ENCODE assay signal across 25 cellular contexts in the genomic region with DNA sequence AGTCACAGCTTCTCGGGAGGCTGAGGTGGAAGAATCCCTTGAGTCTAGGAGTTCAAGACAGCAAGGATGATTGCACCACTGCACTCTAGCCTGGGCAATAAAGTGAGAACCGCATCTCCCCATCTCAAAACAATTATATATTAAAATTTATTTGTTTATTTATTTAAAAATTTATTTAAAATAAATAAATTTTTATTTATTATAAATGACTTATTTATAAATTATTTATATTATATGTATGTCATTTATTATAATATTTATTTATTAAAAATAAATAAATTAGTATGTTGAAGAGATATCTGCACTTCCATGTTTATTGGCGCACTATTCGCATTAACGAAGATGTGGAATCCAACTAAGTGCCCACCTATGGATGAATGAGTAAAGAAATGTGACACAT.
"Had no signal": no experiment of that assay in that cellular context is flagged by ENCODE, and none has a peak within 500 bp of the region (broad histone marks: within the 10 kb centered on the region; RNA-seq: fewer than 3 reads in every experiment).

No MANE protein-coding gene starts in this region.

- H3K4me3 Mint-ChIP-seq: immature natural killer cell; memory B cell; naive thymus-derived CD4-positive, alpha-beta T cell; natural killer cell treated with Interleukin-12 subunit alpha and Interleukin-12 subunit beta and Interleukin-15 and Interleukin-18, amount 100 ng/mL, for 72 hours; stimulated activated effector memory CD8-positive, alpha-beta T cell treated with anti-CD3 and anti-CD28 coated beads, Interleukin-12 subunit alpha, Interleukin-12 subunit beta, amount 100 ng/mL, for 72 hours; stimulated activated naive CD8-positive, alpha-beta T cell treated with anti-CD3 and anti-CD28 coated beads, Interleukin-15, Interleukin-2, amounts not matched to agents 100 ng/mL and 50 ng/mL, for 24 hours; type B pancreatic cell had no signal

- H3K27me3 Mint-ChIP-seq: memory B cell; naive thymus-derived CD4-positive, alpha-beta T cell; natural killer cell treated with Interleukin-12 subunit alpha and Interleukin-12 subunit beta and Interleukin-15 and Interleukin-18, amount 100 ng/mL, for 72 hours; stimulated activated naive CD8-positive, alpha-beta T cell treated with anti-CD3 and anti-CD28 coated beads, Interleukin-15, Interleukin-2, amounts not matched to agents 100 ng/mL and 50 ng/mL, for 24 hours; type B pancreatic cell had no signal

- H3K9me3 Mint-ChIP-seq: type B pancreatic cell had no signal

- DNase-seq: hypothalamus; immature natural killer cell; left ventricle myocardium inferior; midbrain; mucosa of descending colon; naive thymus-derived CD4-positive, alpha-beta T cell; ovary; retina; right cardiac atrium; sigmoid colon; small intestine; spleen; stimulated activated CD4-positive, alpha-beta T cell treated with anti-CD3 and anti-CD28 coated beads, Interleukin-4, amount 100 ng/mL, for 24 hours; stimulated activated naive CD4-positive, alpha-beta T cell; tibial artery; uterus had no signal

- H3K27ac Mint-ChIP-seq: immature natural killer cell; memory B cell; naive thymus-derived CD4-positive, alpha-beta T cell; natural killer cell treated with Interleukin-12 subunit alpha and Interleukin-12 subunit beta and Interleukin-15 and Interleukin-18, amount 100 ng/mL, for 72 hours; stimulated activated effector memory CD8-positive, alpha-beta T cell treated with anti-CD3 and anti-CD28 coated beads, Interleukin-12 subunit alpha, Interleukin-12 subunit beta, amount 100 ng/mL, for 72 hours; stimulated activated naive CD8-positive, alpha-beta T cell treated with anti-CD3 and anti-CD28 coated beads, Interleukin-15, Interleukin-2, amounts not matched to agents 100 ng/mL and 50 ng/mL, for 24 hours; type B pancreatic cell had no signal

- H3K9me3 ChIP-seq: mucosa of descending colon, ovary, prostate gland, sigmoid colon, thoracic aorta, tibial artery, uterus had no signal

- H3K4me3 ChIP-seq: left ventricle myocardium inferior, mucosa of descending colon, ovary, prostate gland, sigmoid colon, spleen, suprapubic skin, thoracic aorta, tibial artery, uterus had no signal

- H3K27ac ChIP-seq: left ventricle myocardium inferior, ovary, prostate gland, sigmoid colon, spleen, suprapubic skin, thoracic aorta, tibial artery, uterus had no signal

- H3K36me3 Mint-ChIP-seq: memory B cell; naive thymus-derived CD4-positive, alpha-beta T cell; natural killer cell treated with Interleukin-12 subunit alpha and Interleukin-12 subunit beta and Interleukin-15 and Interleukin-18, amount 100 ng/mL, for 72 hours; stimulated activated effector memory CD8-positive, alpha-beta T cell treated with anti-CD3 and anti-CD28 coated beads, Interleukin-12 subunit alpha, Interleukin-12 subunit beta, amount 100 ng/mL, for 72 hours; type B pancreatic cell had no signal

- H3K36me3 ChIP-seq: left ventricle myocardium inferior, ovary, prostate gland, sigmoid colon, spleen, suprapubic skin, thoracic aorta, tibial artery, uterus had no signal

- H3K27me3 ChIP-seq: ovary, sigmoid colon, spleen, suprapubic skin, tibial artery had no signal

- H3K4me1 ChIP-seq: left ventricle myocardium inferior, prostate gland, sigmoid colon, spleen, suprapubic skin, tibial artery, uterus had no signal

- ATAC-seq: mucosa of descending colon; naive thymus-derived CD4-positive, alpha-beta T cell; natural killer cell treated with Interleukin-12 subunit alpha and Interleukin-12 subunit beta and Interleukin-15 and Interleukin-18, amount 100 ng/mL, for 72 hours; right cardiac atrium; stimulated activated effector memory CD8-positive, alpha-beta T cell treated with anti-CD3 and anti-CD28 coated beads, Interleukin-12 subunit alpha, Interleukin-12 subunit beta, amount 100 ng/mL, for 72 hours had no signal

- H3K4me1 Mint-ChIP-seq: immature natural killer cell; memory B cell; stimulated activated effector memory CD8-positive, alpha-beta T cell treated with anti-CD3 and anti-CD28 coated beads, Interleukin-12 subunit alpha, Interleukin-12 subunit beta, amount 100 ng/mL, for 72 hours had no signal

- FAIRE-seq: islet of Langerhans, small intestine had no signal
